In the genomic region with DNA sequence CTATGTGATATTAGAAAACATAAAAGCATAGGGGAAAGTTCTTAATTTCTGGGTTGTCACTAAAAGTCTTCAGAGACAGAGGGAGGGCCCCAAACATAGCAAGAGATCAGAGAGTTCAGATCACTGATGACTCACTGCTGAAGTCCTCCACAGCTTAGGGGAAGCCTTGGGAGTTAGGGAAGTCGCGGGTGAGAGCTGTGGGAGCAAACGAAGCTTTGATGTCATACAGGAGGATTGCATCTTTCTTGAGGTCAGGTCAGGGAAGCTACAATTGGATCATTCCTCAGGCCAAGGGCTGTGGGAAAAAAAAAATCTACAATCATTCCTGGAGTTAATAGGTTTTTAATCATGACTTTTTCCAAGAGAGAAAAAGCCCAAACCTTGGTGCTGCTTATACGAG, we compare ENCODE assay signal across 14 cellular contexts.
DNase-seq lines count a peak whose midpoint lies in the region; ATAC-seq and TF ChIP-seq lines count a peak whose summit lies in the region.
"Had no signal": no experiment of that assay in that cellular context is flagged by ENCODE, and none has a peak within 500 bp of the region (broad histone marks: within the 10 kb centered on the region; RNA-seq: fewer than 3 reads in every experiment).

No MANE protein-coding gene starts in this region.

- CTCF ChIA-PET in PC-3 (lab: Charles Lee), result interaction anchor here (0.6 kb wide), 1 partner anchor 390 kb away, joined by 3 read pairs; no protein-coding TSS in a partner anchor

- no peaks in the 10 kb centered on the region for H3K9me3 ChIP-seq in smooth muscle cell (replicated peaks; ENCODE audit: low read depth)
- no peaks in the 10 kb centered on the region for H3K9me3 ChIP-seq in PC-3 (ENCODE audit: low read length)

- peak overlapping the region; percentile 31 for H3K9ac ChIP-seq in smooth muscle cell (ENCODE audit: low read depth)
- no peak overlapping the region for H3K9ac ChIP-seq in PC-3 (ENCODE audit: low read length)

- H3K27ac ChIP-seq in brain microvascular endothelial cell (peak overlapping the region; percentile 68), smooth muscle cell (ENCODE audit: low read depth) (peak overlapping the region; percentile 91), PC-3 (ENCODE audit: low read length) (no peak overlapping the region)
- H3K27ac ChIP-seq: epithelial cell of prostate, HL-60, PC-9 had no signal

- POLR2A ChIA-PET in PC-3 (lab: Charles Lee; ENCODE audit: unreplicated experiment), result no interaction called here

- intact Hi-C loops in PC-3 (cut with micrococcal nuclease), result no loop called here

- no peaks in the 10 kb centered on the region for H3K9me3 Mint-ChIP-seq in progenitor cell of endocrine pancreas (ENCODE audit: low read depth)

- H3K9me2 ChIP-seq in PC-3 (replicated peaks; ENCODE audit: low read length), result no peaks in the 10 kb centered on the region

- H3F3A ChIP-seq in smooth muscle cell (ENCODE audit: low read depth), result peaks cover 42% of the 10 kb centered on the region
- H3F3A ChIP-seq in PC-3 (ENCODE audit: low read length, unreplicated experiment), result no peaks in the 10 kb centered on the region

- H4K20me1 ChIP-seq in smooth muscle cell (ENCODE audit: low read depth) (no peaks in the 10 kb centered on the region), PC-3 (ENCODE audit: low read length) (no peaks in the 10 kb centered on the region)

- H3K27me3 ChIP-seq in brain microvascular endothelial cell (replicated peaks), result no peaks in the 10 kb centered on the region
- H3K27me3 ChIP-seq in smooth muscle cell (ENCODE audit: low read depth), result no peaks in the 10 kb centered on the region
- no peaks in the 10 kb centered on the region for H3K27me3 ChIP-seq in PC-3 (ENCODE audit: low read length)

- peak; percentile 76 for DNase-seq in H4 (ENCODE audit: low spot score)
- peak; percentile 92 for DNase-seq in brain microvascular endothelial cell
- peak; percentile 96 for DNase-seq in iris pigment epithelial cell (ENCODE audit: low read depth)
- DNase-seq in smooth muscle cell (lab: John Stamatoyannopoulos, UW; ENCODE audit: unreplicated experiment), result no peak
- DNase-seq in PC-3, result no peak
- DNase-seq in progenitor cell of endocrine pancreas (ENCODE audit: low spot score, unreplicated experiment), result no peak
- no peak for DNase-seq in NCI-H69 (lab: John Stamatoyannopoulos, UW)
- DNase-seq in NCI-H510A (lab: John Stamatoyannopoulos, UW), result no peak
- DNase-seq: activated CD4-positive, CD25-positive, alpha-beta regulatory T cell treated with anti-CD3 and anti-CD28 coated beads, Interleukin-2, amount 50 U/mL, for 72 hours; activated naive CD4-positive, alpha-beta T cell treated with anti-CD3 and anti-CD28 coated beads, Interleukin-2, amount 50 U/mL, for 16 hours; NCI-H1694 had no signal

- H3K4me1 ChIP-seq in smooth muscle cell (ENCODE audit: low read depth), result peaks cover 25% of the 10 kb centered on the region
- peaks cover 39% of the 10 kb centered on the region for H3K4me1 ChIP-seq in PC-3 (ENCODE audit: insufficient read depth, low read length)

- ATAC-seq in PC-3, result no peak

- no peak overlapping the region for H3K4me3 Mint-ChIP-seq in progenitor cell of endocrine pancreas (ENCODE audit: low read depth)

- WGBS in smooth muscle cell (ENCODE audit: low lambda C conversion rate), result 4% methylated on average over 4 of the region's 4 CpGs

- H3K79me2 ChIP-seq in smooth muscle cell (ENCODE audit: low read depth), result peaks cover 24% of the 10 kb centered on the region
- H3K79me2 ChIP-seq in PC-3 (ENCODE audit: low read length), result no peaks in the 10 kb centered on the region

- BruUV-seq in PC-3 (replicated peaks; lab: Mats Ljungman, UMichigan), result no TSS peak

- H3K36me3 ChIP-seq in brain microvascular endothelial cell (replicated peaks) (no peaks in the 10 kb centered on the region), smooth muscle cell (ENCODE audit: low read depth) (no peaks in the 10 kb centered on the region), PC-3 (ENCODE audit: low read depth, low read length) (no peaks in the 10 kb centered on the region)

- in situ Hi-C loops in brain microvascular endothelial cell (cut with HindIII; ENCODE audit: low pct_ligation_motif_present, low sequenced_read_pairs), result no loop called here

- H3K4me2 ChIP-seq in smooth muscle cell, result peak overlapping the region; percentile 69
- H3K4me2 ChIP-seq in PC-3 (ENCODE audit: low read length), result no peak overlapping the region
- H3K4me2 ChIP-seq: PC-9 had no signal

- no peaks in the 10 kb centered on the region for H3K36me3 Mint-ChIP-seq in progenitor cell of endocrine pancreas (ENCODE audit: insufficient read depth)

- H3K27ac Mint-ChIP-seq in progenitor cell of endocrine pancreas, result no peak overlapping the region

- H3K4me3 ChIP-seq in brain microvascular endothelial cell (ENCODE audit: low read depth, low read length), result no peak overlapping the region
- H3K4me3 ChIP-seq in smooth muscle cell, result no peak overlapping the region
- no peak overlapping the region for H3K4me3 ChIP-seq in PC-3 (ENCODE audit: low read length)
- H3K4me3 ChIP-seq: PC-9 had no signal

- H2AFZ ChIP-seq in smooth muscle cell (ENCODE audit: low read depth) (no peak overlapping the region), PC-3 (ENCODE audit: low read length) (no peak overlapping the region)
- H2AFZ ChIP-seq: PC-9 had no signal

- no peaks in the 10 kb centered on the region for H3K4me1 Mint-ChIP-seq in progenitor cell of endocrine pancreas (ENCODE audit: low read depth)

- H3K27me3 Mint-ChIP-seq in progenitor cell of endocrine pancreas, result peaks cover 36% of the 10 kb centered on the region

- TF ChIP-seq CTCF in brain microvascular endothelial cell (IDR thresholded peaks at IDR 0.05; ENCODE audit: low read depth, low read length, missing control alignments), result no peak
- TF ChIP-seq CTCF in smooth muscle cell (IDR thresholded peaks at IDR 0.05; ENCODE audit: borderline replicate concordance, insufficient read depth, poor library complexity, severe bottlenecking), result no peak
- TF ChIP-seq CTCF in PC-3 (conservative IDR thresholded peaks at IDR 0.05; ENCODE audit: low read depth, low read length), result no peak
- TF ChIP-seq CTCF in progenitor cell of endocrine pancreas (IDR thresholded peaks at IDR 0.05; ENCODE audit: unreplicated experiment), result no peak

Comparison
In these comparisons a context has a peak if more than half of its experiments do, and no peak if none do; other contexts are left out.
1. DNase-seq: peak in H4 (single experiment), brain microvascular endothelial cell (single experiment) and iris pigment epithelial cell (single experiment); none in smooth muscle cell (single experiment), PC-3 (single experiment), progenitor cell of endocrine pancreas (single experiment), NCI-H69 (single experiment) and NCI-H510A (single experiment).